Comparison of ENCODE assay signal across 27 cellular contexts in the genomic region with DNA sequence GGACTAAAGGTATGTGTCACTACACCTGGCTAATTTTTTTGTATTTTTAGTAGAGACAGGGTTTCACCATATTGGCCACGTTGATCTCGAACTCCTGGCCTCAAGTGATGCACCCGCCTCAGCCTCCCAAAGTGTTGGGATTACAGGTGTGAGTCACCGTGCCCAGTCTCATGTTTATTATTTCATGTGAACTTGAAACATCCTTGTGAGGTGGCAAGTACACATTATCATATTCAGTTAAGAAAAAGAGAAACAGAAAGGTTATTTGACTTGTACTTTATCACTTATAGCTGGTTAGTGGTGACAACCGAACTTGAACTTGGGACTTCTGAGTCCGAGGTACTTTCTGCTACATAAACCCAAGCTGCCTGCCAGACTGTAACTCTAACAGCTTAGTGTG.
"Had no signal": no experiment of that assay in that cellular context is flagged by ENCODE, and none has a peak within 500 bp of the region (broad histone marks: within the 10 kb centered on the region; RNA-seq: fewer than 3 reads in every experiment).

No MANE protein-coding gene starts in this region.

- H3K27ac Mint-ChIP-seq: activated naive CD4-positive, alpha-beta T cell treated with anti-CD3 and anti-CD28 coated beads, Interleukin-2, amount 50 U/mL, for 72 hours; activated naive CD8-positive, alpha-beta T cell treated with anti-CD3 and anti-CD28 coated beads, Interleukin-2, amount 50 U/mL, for 24 hours; activated T-helper 2 cell treated with anti-CD3 and anti-CD28 coated beads, Interferon-gamma antibody, Interleukin-2, Interleukin-4, amounts not matched to agents 10 μg/mL and 5 μg/mL and 100 μg/mL, durations not matched to agents 14 hours and 24 hours and 36 hours; T-cell had no signal

- DNase-seq: activated CD4-positive, alpha-beta T cell treated with anti-CD3 and anti-CD28 coated beads, Interleukin-2, amount 50 U/mL, for 4 hours; activated CD4-positive, CD25-positive, alpha-beta regulatory T cell; activated naive CD8-positive, alpha-beta T cell treated with anti-CD3 and anti-CD28 coated beads, Interleukin-2, amount 50 U/mL, for 24 hours; activated T-cell treated with anti-CD3 and anti-CD28 coated beads for 4 hours; activated T-cell treated with anti-CD3 and anti-CD28 coated beads, Interleukin-2, amount 50 U/mL, for 48 hours; amniotic stem cell; body of pancreas; central memory CD4-positive, alpha-beta T cell; Karpas-422; NCI-H1105 treated with DMSO at 0.1 percent for 48 hours; NCI-H1436 treated with DMSO at 0.1 percent for 48 hours; NCI-H187; NCI-H2081; NCI-H510A treated with DMSO at 0.1 percent for 48 hours; NCI-H69; NK-92 treated with Interleukin-12 subunit alpha and Interleukin-12 subunit beta, amount 100 ng/mL, for 24 hours; OCI-M1; RPMI8226; T-cell had no signal

- H3K36me3 ChIP-seq: ascending aorta had no signal

- FAIRE-seq: bronchial epithelial cell had no signal

- H3K27me3 ChIP-seq: ascending aorta, body of pancreas had no signal

- H3K27ac ChIP-seq: ascending aorta, body of pancreas, SK-N-MC, VCaP had no signal

- H3K27me3 Mint-ChIP-seq: activated naive CD8-positive, alpha-beta T cell treated with anti-CD3 and anti-CD28 coated beads, Interleukin-2, amount 50 U/mL, for 24 hours; T-cell had no signal

- ATAC-seq: activated naive CD4-positive, alpha-beta T cell treated with anti-CD3 and anti-CD28 coated beads, Interleukin-2, amount 50 U/mL, for 72 hours; activated naive CD8-positive, alpha-beta T cell treated with anti-CD3 and anti-CD28 coated beads, Interleukin-2, amount 50 U/mL, for 24 hours; body of pancreas; Panc1; Right ventricle myocardium inferior; T-cell had no signal

- H3K9me3 ChIP-seq: ascending aorta, body of pancreas had no signal

- H3K9me3 Mint-ChIP-seq: activated naive CD4-positive, alpha-beta T cell treated with anti-CD3 and anti-CD28 coated beads, Interleukin-2, amount 50 U/mL, for 72 hours; activated naive CD8-positive, alpha-beta T cell treated with anti-CD3 and anti-CD28 coated beads, Interleukin-2, amount 50 U/mL, for 24 hours; activated T-helper 2 cell treated with anti-CD3 and anti-CD28 coated beads, Interferon-gamma antibody, Interleukin-2, Interleukin-4, amounts not matched to agents 10 μg/mL and 5 μg/mL and 100 μg/mL, durations not matched to agents 14 hours and 24 hours and 36 hours; T-cell had no signal

- H3K4me3 Mint-ChIP-seq: activated naive CD8-positive, alpha-beta T cell treated with anti-CD3 and anti-CD28 coated beads, Interleukin-2, amount 50 U/mL, for 24 hours; T-cell had no signal

- H3K4me1 ChIP-seq: ascending aorta, body of pancreas had no signal

- H3K4me3 ChIP-seq: ascending aorta, body of pancreas, SK-N-MC had no signal
